ENCODE assay signal across 1 cellular context in genomic region chr4:139886798-139887197, GRCh38.
TF ChIP-seq lines count a peak whose summit lies in the region.

No MANE protein-coding gene starts in this region.

TF ChIP-seq in SK-N-SH, 30 proteins besides CTCF, POLR2A, EP300 and RAD21 (continued from another document):
- TF ChIP-seq USF1 (IDR thresholded peaks at IDR 0.05; ENCODE audit: borderline replicate concordance, low read depth) (no peak), TCF12 (IDR thresholded peaks at IDR 0.05) (no peak), RXRA (IDR thresholded peaks at IDR 0.05; ENCODE audit: borderline replicate concordance, low read depth) (no peak), EZH2phosphoT487 (IDR thresholded peaks at IDR 0.05; ENCODE audit: borderline replicate concordance, low read depth) (no peak), JUND (IDR thresholded peaks at IDR 0.05) (no peak), GATA2 (CRISPR knock-in tag; IDR thresholded peaks at IDR 0.05) (no peak), FOXJ3 (CRISPR knock-in tag; IDR thresholded peaks at IDR 0.05) (no peak), NFIC (IDR thresholded peaks at IDR 0.05; ENCODE audit: borderline replicate concordance) (no peak), SMC3 (IDR thresholded peaks at IDR 0.05; ENCODE audit: low read depth, low read length) (no peak), SIN3A (IDR thresholded peaks at IDR 0.05; ENCODE audit: borderline replicate concordance, low read depth, low read length) (no peak), GABPA (IDR thresholded peaks at IDR 0.05; ENCODE audit: low read depth) (no peak), TEAD4 (IDR thresholded peaks at IDR 0.05; ENCODE audit: borderline replicate concordance, insufficient read depth) (no peak), ELF1 (IDR thresholded peaks at IDR 0.05) (no peak)
